In the genomic region with DNA sequence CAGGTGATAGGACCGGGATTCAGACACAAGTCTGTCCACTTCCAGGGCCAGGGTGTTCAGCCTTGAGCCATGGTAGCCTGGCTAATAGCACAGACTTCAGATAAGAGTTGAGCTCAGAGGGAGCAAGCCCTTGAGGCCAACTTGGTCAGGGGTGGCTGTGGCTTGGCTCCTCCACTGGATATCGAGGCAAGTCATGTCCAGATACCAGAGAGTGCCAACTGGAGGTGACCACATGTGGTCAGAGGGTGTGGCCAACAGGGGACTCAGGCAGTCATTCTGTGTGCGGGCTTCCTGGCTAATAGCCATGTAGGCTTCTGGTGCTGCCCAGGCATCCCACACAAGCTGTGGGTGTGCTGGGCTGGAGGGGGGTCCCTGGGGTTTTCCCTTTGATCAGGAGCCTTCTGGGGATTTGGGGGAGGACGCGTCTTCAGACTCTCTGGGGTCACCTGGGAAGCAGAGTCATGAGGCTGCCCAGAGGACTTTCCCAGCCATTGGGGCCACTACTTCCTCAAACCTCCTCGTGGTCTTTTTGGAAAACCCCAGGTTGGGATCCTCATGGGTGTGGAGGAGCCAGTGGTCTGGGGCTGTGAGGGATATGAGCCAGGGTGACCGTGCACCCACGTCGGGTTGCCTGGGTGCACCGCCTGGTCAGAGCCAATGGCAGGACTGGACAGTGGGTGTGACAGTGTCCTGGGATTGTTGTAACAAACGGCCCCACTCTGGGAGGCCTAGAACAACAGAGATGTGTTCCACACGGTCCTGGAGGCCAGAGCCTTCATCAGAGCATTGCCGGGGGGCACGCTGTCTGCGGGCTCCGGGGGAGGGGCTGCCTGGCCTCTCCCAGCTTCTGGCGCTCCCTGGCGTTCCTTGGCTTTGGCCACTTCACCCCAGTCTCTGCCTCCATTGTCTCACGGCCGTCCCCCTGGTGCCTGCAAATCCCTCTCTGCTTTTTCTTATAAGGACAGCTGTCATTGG, we compare ENCODE assay signal across 1 cellular context.
TF ChIP-seq lines count a peak whose summit lies in the region.

No MANE protein-coding gene starts in this region.

TF ChIP-seq in HepG2, 621 proteins besides CTCF, POLR2A, EP300 and RAD21:
- TF ChIP-seq ATF7 (IDR thresholded peaks at IDR 0.05) (0 out of 2 replicates have a peak, but pooled peaks have one; percentile 48), ATF7 (CRISPR knock-in tag; IDR thresholded peaks at IDR 0.05) (no peak), SAFB2 (CRISPR knock-in tag; IDR thresholded peaks at IDR 0.05; ENCODE audit: borderline replicate concordance, low read depth) (no peak), SRF (IDR thresholded peaks at IDR 0.05; ENCODE audit: low read depth, low read length) (no peak)
TF ChIP-seq in HepG2: peak in this region for 1.
